In genomic region chr5:125981016-125981415, GRCh38 we compare ENCODE assay signal across 25 cellular contexts.
"Had no signal": no experiment of that assay in that cellular context is flagged by ENCODE, and none has a peak within 500 bp of the region (broad histone marks: within the 10 kb centered on the region; RNA-seq: fewer than 3 reads in every experiment).

No MANE protein-coding gene starts in this region.

- ATAC-seq: activated CD4-positive, alpha-beta T cell treated with anti-CD3 and anti-CD28 coated beads for 36 hours; activated T-cell treated with anti-CD3 and anti-CD28 coated beads, Interleukin-2, amount 50 U/mL, for 72 hours had no signal

- H3K4me1 ChIP-seq: esophagus squamous epithelium had no signal

- H3K27ac ChIP-seq: brain microvascular endothelial cell, epithelial cell of prostate, esophagus squamous epithelium had no signal

- H3K27me3 ChIP-seq: brain microvascular endothelial cell, esophagus squamous epithelium had no signal

- H3K36me3 ChIP-seq: brain microvascular endothelial cell, esophagus squamous epithelium had no signal

- H3K4me3 ChIP-seq: esophagus squamous epithelium had no signal

- DNase-seq: activated CD4-positive, alpha-beta memory T cell treated with anti-CD3 and anti-CD28 coated beads, Interleukin-2, amount 10 ng/mL, durations not matched to agents 7 days and 5 days; activated CD4-positive, alpha-beta T cell treated with anti-CD3 and anti-CD28 coated beads for 36 hours; activated CD4-positive, alpha-beta T cell treated with anti-CD3 and anti-CD28 coated beads, Interleukin-2, amount 10 ng/mL, durations not matched to agents 7 days and 5 days; activated CD4-positive, alpha-beta T cell treated with anti-CD3 and anti-CD28 coated beads, Interleukin-2, amount 50 U/mL, for 4 hours; activated CD4-positive, CD25-positive, alpha-beta regulatory T cell; activated CD4-positive, CD25-positive, alpha-beta regulatory T cell treated with anti-CD3 and anti-CD28 coated beads, Interleukin-2, amount 50 U/mL, for 72 hours; activated CD8-positive, alpha-beta memory T cell treated with anti-CD3 and anti-CD28 coated beads, Interleukin-2, amount 50 U/mL, for 48 hours; activated gamma-delta T cell; activated naive CD4-positive, alpha-beta T cell; activated naive CD4-positive, alpha-beta T cell treated with anti-CD3 and anti-CD28 coated beads, Interleukin-2, amount 10 ng/mL, durations not matched to agents 7 days and 5 days; activated T-cell treated with anti-CD3 and anti-CD28 coated beads for 4 hours; activated T-cell treated with anti-CD3 and anti-CD28 coated beads, Interleukin-2, amount 50 U/mL, for 24 hours; activated T-cell treated with anti-CD3 and anti-CD28 coated beads, Interleukin-2, amount 50 U/mL, for 72 hours; amniotic stem cell; anterior cingulate cortex; brain microvascular endothelial cell; caudate nucleus; cortex of kidney; dermis blood vessel endothelial cell; effector CD8-positive, alpha-beta T cell; esophagus squamous epithelium; foreskin fibroblast; head of caudate nucleus; T-helper 2 cell had no signal

- H3K9me3 ChIP-seq: esophagus squamous epithelium had no signal
